In genomic region chr13:33280550-33280905, GRCh38 we compare ENCODE assay signal across 15 cellular contexts. TPM values are rescaled to one million over a fixed set of nuclear protein-coding genes. Genes with fewer than 3 reads are reported as not detected.
DNase-seq lines count a peak whose midpoint lies in the region; ATAC-seq, FAIRE-seq and TF ChIP-seq lines count a peak whose summit lies in the region.
"Had no signal": no experiment of that assay in that cellular context is flagged by ENCODE, and none has a peak within 500 bp of the region (broad histone marks: within the 10 kb centered on the region; RNA-seq: fewer than 3 reads in every experiment).

No MANE protein-coding gene starts in this region.

- intact Hi-C loops in activated CD8-positive, alpha-beta T cell treated with anti-CD3 and anti-CD28 coated beads for 36 hours (cut with micrococcal nuclease) = no loop called here

- no peak overlapping the region for H3K4me3 Mint-ChIP-seq in activated CD8-positive, alpha-beta T cell treated with anti-CD3 and anti-CD28 coated beads for 36 hours
- H3K4me3 Mint-ChIP-seq: naive B cell; stimulated activated memory B cell treated with anti-CD40 and anti-IgM and Interleukin-4, amounts not matched to agents 10 μg/mL and 1 μg/mL and 100 μg/mL, for 72 hours had no signal

- no peaks in the 10 kb centered on the region for H3K9me3 ChIP-seq in GM23248 (ENCODE audit: low read depth)
- H3K9me3 ChIP-seq in keratinocyte (ENCODE audit: control insufficient read depth, low read depth, low read length) = no peaks in the 10 kb centered on the region
- no peaks in the 10 kb centered on the region for H3K9me3 ChIP-seq in smooth muscle cell (replicated peaks; ENCODE audit: low read depth)

- CTCF ChIA-PET in activated CD8-positive, alpha-beta T cell treated with anti-CD3 and anti-CD28 coated beads for 36 hours (lab: Charles Lee) = no interaction called here

- no peaks in the 10 kb centered on the region for H3K9me2 ChIP-seq in GM23248 (ENCODE audit: insufficient read depth)

- DNase-seq in GM23248 (no peak), brain microvascular endothelial cell (no peak), keratinocyte (ENCODE audit: low read depth, low spot score) (no peak), smooth muscle cell (lab: John Stamatoyannopoulos, UW; ENCODE audit: unreplicated experiment) (no peak), iPS-NIHi7 (ENCODE audit: extremely low spot score) (no peak), hepatic stellate cell (ENCODE audit: low spot score) (no peak), mesenteric fat pad (ENCODE audit: low spot score) (no peak)
- no peak for DNase-seq in activated CD8-positive, alpha-beta T cell treated with anti-CD3 and anti-CD28 coated beads for 36 hours
- DNase-seq: activated CD4-positive, alpha-beta T cell treated with anti-CD3 and anti-CD28 coated beads, Interleukin-2, amount 50 U/mL, for 4 hours; naive B cell; NCI-H1092; SHP77 treated with DMSO at 0.1 percent for 48 hours had no signal

- no peaks in the 10 kb centered on the region for H3K36me3 Mint-ChIP-seq in activated CD8-positive, alpha-beta T cell treated with anti-CD3 and anti-CD28 coated beads for 36 hours (ENCODE audit: low read depth)
- H3K36me3 Mint-ChIP-seq: naive B cell; stimulated activated memory B cell treated with anti-CD40 and anti-IgM and Interleukin-4, amounts not matched to agents 10 μg/mL and 1 μg/mL and 100 μg/mL, for 72 hours had no signal

- in situ Hi-C loops in GM23248 (cut with MboI) (no loop called here), brain microvascular endothelial cell (cut with HindIII; ENCODE audit: low pct_ligation_motif_present, low sequenced_read_pairs) (no loop called here)

- H3K27me3 Mint-ChIP-seq in activated CD8-positive, alpha-beta T cell treated with anti-CD3 and anti-CD28 coated beads for 36 hours = peaks cover 25% of the 10 kb centered on the region

- ATAC-seq in activated CD8-positive, alpha-beta T cell treated with anti-CD3 and anti-CD28 coated beads for 36 hours = no peak
- ATAC-seq: stimulated activated memory B cell treated with anti-CD40 and anti-IgM and Interleukin-4, amounts not matched to agents 10 μg/mL and 1 μg/mL and 100 μg/mL, for 72 hours had no signal

- 0 out of 2 replicates have a peak overlapping the region, but pooled peaks have one; percentile 47 for H3K9ac ChIP-seq in GM23248
- peak overlapping the region; percentile 61 for H3K9ac ChIP-seq in keratinocyte (ENCODE audit: control insufficient read depth, extremely low read depth, insufficient read depth, low read length)
- peak overlapping the region; percentile 72 for H3K9ac ChIP-seq in smooth muscle cell (ENCODE audit: low read depth)

- H3K27ac ChIP-seq in GM23248 (peak overlapping the region; percentile 95), brain microvascular endothelial cell (peak overlapping the region; percentile 95), keratinocyte (ENCODE audit: control insufficient read depth, insufficient read depth, low read length) (peak overlapping the region; percentile 98), smooth muscle cell (ENCODE audit: low read depth) (peak overlapping the region; percentile 99)

- peak overlapping the region; percentile 41; the same call in 1 of the 2 replicates for H3K4me3 ChIP-seq in GM23248
- H3K4me3 ChIP-seq in brain microvascular endothelial cell (ENCODE audit: low read depth, low read length) = no peak overlapping the region
- H3K4me3 ChIP-seq in keratinocyte (ENCODE audit: control insufficient read depth in 2 of 3, extremely low read depth in 1 of 3, insufficient read depth in 2 of 3, low read depth in 1 of 3, low read length in 3 of 3) = peak overlapping the region in 2 of 3 experiments; percentile 22 to 43
- H3K4me3 ChIP-seq in smooth muscle cell = no peak overlapping the region

- H3K27me3 ChIP-seq in GM23248 (replicated peaks; ENCODE audit: insufficient read depth) (no peaks in the 10 kb centered on the region), brain microvascular endothelial cell (replicated peaks) (no peaks in the 10 kb centered on the region), keratinocyte (ENCODE audit: control insufficient read depth, extremely low read depth, insufficient read depth, low read length) (no peaks in the 10 kb centered on the region), smooth muscle cell (ENCODE audit: low read depth) (no peaks in the 10 kb centered on the region)

- H2AFZ ChIP-seq in GM23248 (no peak overlapping the region), keratinocyte (ENCODE audit: control insufficient read depth, low read length) (no peak overlapping the region), smooth muscle cell (ENCODE audit: low read depth) (no peak overlapping the region)

- peaks cover 8% of the 10 kb centered on the region for H3K4me1 Mint-ChIP-seq in activated CD8-positive, alpha-beta T cell treated with anti-CD3 and anti-CD28 coated beads for 36 hours (ENCODE audit: low read depth)

- H3K4me2 ChIP-seq in GM23248 (ENCODE audit: unreplicated experiment) (peak overlapping the region; percentile 47), keratinocyte (ENCODE audit: control insufficient read depth, extremely low read depth, insufficient read depth, low read depth, low read length) (peak overlapping the region; percentile 72), smooth muscle cell (peak overlapping the region; percentile 93)

- dilution Hi-C loops in keratinocyte (cut with MboI; ENCODE audit: extremely low pct_ligation_motif_present, low sequenced_read_pairs) = no loop called here

- H3F3A ChIP-seq in GM23248 (ENCODE audit: insufficient read depth) = peaks cover 97% of the 10 kb centered on the region
- H3F3A ChIP-seq in smooth muscle cell (ENCODE audit: low read depth) = peaks cover 22% of the 10 kb centered on the region

- no peak overlapping the region for H3K27ac Mint-ChIP-seq in activated CD8-positive, alpha-beta T cell treated with anti-CD3 and anti-CD28 coated beads for 36 hours
- H3K27ac Mint-ChIP-seq: stimulated activated memory B cell treated with anti-CD40 and anti-IgM and Interleukin-4, amounts not matched to agents 10 μg/mL and 1 μg/mL and 100 μg/mL, for 72 hours had no signal

- H3K9me3 Mint-ChIP-seq in activated CD8-positive, alpha-beta T cell treated with anti-CD3 and anti-CD28 coated beads for 36 hours = no peaks in the 10 kb centered on the region
- H3K9me3 Mint-ChIP-seq: naive B cell; stimulated activated memory B cell treated with anti-CD40 and anti-IgM and Interleukin-4, amounts not matched to agents 10 μg/mL and 1 μg/mL and 100 μg/mL, for 72 hours had no signal

- peaks cover 91% of the 10 kb centered on the region for H3K79me2 ChIP-seq in GM23248 (ENCODE audit: insufficient read depth)
- H3K79me2 ChIP-seq in keratinocyte (ENCODE audit: control insufficient read depth, insufficient read depth, low read length) = peaks cover 68% of the 10 kb centered on the region
- H3K79me2 ChIP-seq in smooth muscle cell (ENCODE audit: low read depth) = peaks cover 68% of the 10 kb centered on the region

- POLR2A ChIA-PET in activated CD8-positive, alpha-beta T cell treated with anti-CD3 and anti-CD28 coated beads for 36 hours (lab: Charles Lee) = no interaction called here

- 50 to 56% methylated on average over 1 of the region's 1 CpG for WGBS in GM23248 (ENCODE audit: low coverage in 1 of 2, low lambda C conversion rate in 2 of 2, missing lambda C conversion rate in 2 of 2), 2 experiments
- 87% methylated on average over 1 of the region's 1 CpG for WGBS in smooth muscle cell (ENCODE audit: low lambda C conversion rate)

- no peak for FAIRE-seq in keratinocyte (lab: Jason Lieb, UNC)
- FAIRE-seq: frontal cortex, H1 had no signal

- TF ChIP-seq CTCF in brain microvascular endothelial cell (IDR thresholded peaks at IDR 0.05; ENCODE audit: low read depth, low read length, missing control alignments) (no peak), keratinocyte (optimal IDR thresholded peaks at IDR 0.05 in 1 of 3, IDR thresholded peaks at IDR 0.05 in 1 of 3, conservative IDR thresholded peaks at IDR 0.05 in 1 of 3; ENCODE audit: extremely low read depth in 1 of 3, insufficient read depth in 2 of 3, low read length in 3 of 3) (no peak), smooth muscle cell (IDR thresholded peaks at IDR 0.05; ENCODE audit: borderline replicate concordance, insufficient read depth, poor library complexity, severe bottlenecking) (no peak)
- no peak for TF ChIP-seq CTCF in activated CD8-positive, alpha-beta T cell treated with anti-CD3 and anti-CD28 coated beads for 36 hours (IDR thresholded peaks at IDR 0.05)

- peaks cover 10% of the 10 kb centered on the region; the same call in 1 of the 2 replicates for H3K36me3 ChIP-seq in GM23248 (ENCODE audit: low read depth)
- peaks cover 19% of the 10 kb centered on the region for H3K36me3 ChIP-seq in brain microvascular endothelial cell (replicated peaks)
- H3K36me3 ChIP-seq in keratinocyte (ENCODE audit: control insufficient read depth in 2 of 2, extremely low read depth in 1 of 2, insufficient read depth in 2 of 2, low read length in 2 of 2) = peaks cover 0 to 3% of the 10 kb centered on the region in 2 experiments
- no peaks in the 10 kb centered on the region for H3K36me3 ChIP-seq in smooth muscle cell (ENCODE audit: low read depth)

- H4K20me1 ChIP-seq in GM23248 (ENCODE audit: insufficient read depth) (no peaks in the 10 kb centered on the region), keratinocyte (ENCODE audit: control insufficient read depth, extremely low read depth, insufficient read depth, low read length) (no peaks in the 10 kb centered on the region), smooth muscle cell (ENCODE audit: low read depth) (no peaks in the 10 kb centered on the region)

- no peaks in the 10 kb centered on the region for H3K9me1 ChIP-seq in keratinocyte (ENCODE audit: control insufficient read depth, extremely low read depth, insufficient read depth, low read length)

- peaks cover 79% of the 10 kb centered on the region for H3K4me1 ChIP-seq in GM23248 (ENCODE audit: insufficient read depth)
- H3K4me1 ChIP-seq in keratinocyte (ENCODE audit: control insufficient read depth, extremely low read depth, insufficient read depth, low read length) = peaks cover 54% of the 10 kb centered on the region
- H3K4me1 ChIP-seq in smooth muscle cell (ENCODE audit: low read depth) = peaks cover 20% of the 10 kb centered on the region

RNA-seq across cellular contexts. Expression of gene STARD13, which starts 5.0 kb away (rescaled TPM):
- total RNA-seq in GM23248 (2014; rRNA removed; shearing (Covaris generic)) = 13.4 and 16.6 TPM in 2 replicates
- polyA plus RNA-seq in GM23248 (2016; fragmentation: Nextera tagmentation; extraction: Ambion mirVana) = 13.2 and 13.8 TPM in 2 replicates
- polyA plus RNA-seq in keratinocyte = 7.9 to 11.9 TPM (median 8.1 TPM) in 3 replicates
- polyA plus RNA-seq in keratinocyte (2011; ENCODE audit: low read depth) = 6.5 TPM
- 4.4 and 6.3 TPM in 2 replicates for polyA plus RNA-seq in keratinocyte (2011; cell fraction: cytosol; rRNA removed)
- polyA plus RNA-seq in keratinocyte (2011; cell fraction: nucleus; rRNA removed) = 20.6 and 22.2 TPM in 2 replicates
- 4.0 and 8.4 TPM in 2 replicates for polyA plus RNA-seq in keratinocyte (2012; ENCODE audit: low replicate concordance)
- polyA minus RNA-seq in keratinocyte = 18.5 to 45.9 TPM (median 34.2 TPM) in 3 replicates
- polyA minus RNA-seq in keratinocyte (2011; cell fraction: cytosol; rRNA and poly(A)+ RNA removed) = 5.2 TPM
- polyA minus RNA-seq in keratinocyte (2011; cell fraction: nucleus; rRNA and poly(A)+ RNA removed) = 69.0 and 118 TPM in 2 replicates
- 18.8 and 19.0 TPM in 2 replicates for total RNA-seq in smooth muscle cell
- 12.4 and 15.2 TPM in 2 replicates for polyA plus RNA-seq in smooth muscle cell
- 59.2 TPM for total RNA-seq in mesenteric fat pad
- not detected for total RNA-seq in activated CD8-positive, alpha-beta T cell treated with anti-CD3 and anti-CD28 coated beads for 36 hours

Comparison
In these comparisons a context has a peak if more than half of its experiments do, and no peak if none do; other contexts are left out.
1. H3K4me3 ChIP-seq: peak in GM23248 (single experiment) and keratinocyte (2 of 3); none in brain microvascular endothelial cell (single experiment) and smooth muscle cell (single experiment).
2. RNA of gene STARD13, which starts 5.0 kb away (total RNA-seq): 59.2 TPM in mesenteric fat pad (single experiment), 18.8 to 19.0 TPM in smooth muscle cell and 13.4 to 16.6 TPM in GM23248; not detected in activated CD8-positive, alpha-beta T cell treated with anti-CD3 and anti-CD28 coated beads for 36 hours; every median in the first group is over 10 times any median in the second.
3. Peak in every context shown above with its lines, with median percentiles within 50 percentile points of each other: H3K27ac ChIP-seq, H3K4me2 ChIP-seq and H3K9ac ChIP-seq.